Comparison of ENCODE assay signal across 7 cellular contexts in genomic region chr1:15501208-15502032, GRCh38. TPM values are rescaled to one million over a fixed set of nuclear protein-coding genes. Genes with fewer than 3 reads are reported as not detected.
DNase-seq lines count a peak whose midpoint lies in the region; ATAC-seq and TF ChIP-seq lines count a peak whose summit lies in the region.

No MANE protein-coding gene starts in this region.

- ATAC-seq in GM21447 (IDR thresholded peaks at IDR 0.05; ENCODE audit: unreplicated experiment), result no peak

- in situ Hi-C loops in brain microvascular endothelial cell (cut with HindIII; ENCODE audit: low pct_ligation_motif_present, low sequenced_read_pairs), result no loop called here

- H3K27me3 ChIP-seq in brain microvascular endothelial cell (replicated peaks), result no peaks in the 10 kb centered on the region
- H3K27me3 ChIP-seq in kidney epithelial cell (ENCODE audit: control insufficient read depth, insufficient read depth, low read length), result no peaks in the 10 kb centered on the region

- no peaks in the 10 kb centered on the region for H3K36me3 ChIP-seq in brain microvascular endothelial cell (replicated peaks)
- H3K36me3 ChIP-seq in kidney epithelial cell (ENCODE audit: control insufficient read depth, insufficient read depth, low read length), result no peaks in the 10 kb centered on the region

- H3K4me3 ChIP-seq in brain microvascular endothelial cell (ENCODE audit: low read depth, low read length) (no peak overlapping the region), kidney epithelial cell (ENCODE audit: low read depth, low read length) (no peak overlapping the region)

- no peak overlapping the region for H3K27ac ChIP-seq in brain microvascular endothelial cell

- TF ChIP-seq CTCF in GM12874 (IDR thresholded peaks at IDR 0.05; ENCODE audit: insufficient read depth, low read depth, low read length), result peak; percentile 77
- TF ChIP-seq CTCF in brain microvascular endothelial cell (IDR thresholded peaks at IDR 0.05; ENCODE audit: low read depth, low read length, missing control alignments), result peak; percentile 94
- TF ChIP-seq CTCF in kidney epithelial cell (IDR thresholded peaks at IDR 0.05; ENCODE audit: insufficient read depth, low read length, poor library complexity, severe bottlenecking), result peak; percentile 88

- DNase-seq in NCI-H1694 (lab: John Stamatoyannopoulos, UW), result peak; percentile 54
- DNase-seq in T-helper 2 cell, result peak in 3 of 5 experiments; percentile 30 to 68 (median 35)
- peak; percentile 53 for DNase-seq in brain microvascular endothelial cell
- no peak for DNase-seq in kidney epithelial cell (ENCODE audit: low read depth)
- DNase-seq in stimulated activated CD4-positive, alpha-beta T cell treated with anti-CD3 and anti-CD28 coated beads, TNF-alpha, amount 100 ng/mL, for 48 hours (ENCODE audit: low read depth in 3 of 3), result peak; percentile 24 to 48 (median 44)

RNA-seq across cellular contexts. Expression of gene CASP9, which starts 22.6 kb away (rescaled TPM):
- 14.0 and 22.7 TPM in 2 replicates for total RNA-seq in kidney epithelial cell

RNA-seq across cellular contexts. Expression of gene DNAJC16, which starts 25.2 kb away (rescaled TPM):
- total RNA-seq in kidney epithelial cell, result 21.7 and 31.7 TPM in 2 replicates

RNA-seq across cellular contexts. Expression of gene CELA2B, which starts 25.5 kb away (rescaled TPM):
- total RNA-seq in kidney epithelial cell, result not detected in 2 replicates

RNA-seq across cellular contexts. Expression of gene CELA2A, which starts 44.9 kb away (rescaled TPM):
- not detected in 2 replicates for total RNA-seq in kidney epithelial cell
